ENCODE assay signal across 8 cellular contexts in the genomic region with DNA sequence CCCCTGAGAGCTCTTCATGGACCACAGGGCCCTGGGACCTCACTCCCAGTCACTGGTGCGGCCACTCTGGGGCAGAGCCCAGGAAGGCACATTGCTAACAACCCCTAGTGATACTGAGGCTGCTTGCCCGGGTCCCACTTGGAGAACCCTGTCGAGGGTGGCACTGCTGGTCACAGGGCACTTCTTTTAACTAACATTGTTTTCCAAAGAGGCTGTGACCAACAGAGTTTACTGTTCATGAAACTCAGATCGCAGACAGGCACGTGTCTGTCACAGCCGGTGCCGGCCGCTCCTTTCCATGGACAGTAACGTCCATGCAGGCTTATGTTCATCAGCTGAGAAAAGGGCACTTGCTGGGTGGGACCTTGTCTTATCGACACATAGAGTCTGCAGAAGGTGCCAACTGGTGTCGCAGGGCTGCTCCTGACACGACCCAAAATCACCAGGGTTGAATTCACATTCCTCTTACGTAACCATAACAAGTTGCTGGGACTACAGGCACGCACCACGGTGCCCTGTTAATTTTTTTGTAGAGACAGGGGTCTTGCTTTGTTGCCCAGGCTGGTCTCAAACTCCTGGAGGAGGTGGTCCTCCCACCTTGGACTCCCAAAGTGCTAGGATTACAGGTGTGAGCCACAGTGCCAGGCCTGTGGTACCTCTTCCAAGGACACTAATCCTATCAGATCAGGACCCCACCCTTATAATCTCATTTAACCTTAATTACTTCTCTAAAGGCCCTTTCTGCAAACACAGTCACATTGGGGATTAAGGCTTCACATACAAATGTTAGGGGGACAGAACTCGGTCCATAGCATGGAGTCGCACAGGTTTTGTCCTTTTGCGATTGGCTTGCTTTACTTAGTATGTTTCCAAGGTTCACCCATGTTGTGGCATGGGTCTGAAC. TPM values are rescaled to one million over a fixed set of nuclear protein-coding genes. Genes with fewer than 3 reads are reported as not detected.
DNase-seq lines count a peak whose midpoint lies in the region; ATAC-seq, FAIRE-seq and TF ChIP-seq lines count a peak whose summit lies in the region.

No MANE protein-coding gene starts in this region.

- H3K4me1 ChIP-seq in DOHH2 (ENCODE audit: control insufficient read depth, low read length) (peaks cover 23% of the 10 kb centered on the region), pancreas (peaks cover 12 to 19% (median 13%) of the 10 kb centered on the region in 3 donors)

- H3K9me2 ChIP-seq in DOHH2 (replicated peaks; ENCODE audit: control insufficient read depth, low read length): no peaks in the 10 kb centered on the region

- no peak for TF ChIP-seq CTCF in DOHH2 (IDR thresholded peaks at IDR 0.05; ENCODE audit: low read depth, low read length, poor library complexity, severe bottlenecking)
- no peak for TF ChIP-seq CTCF in epithelial cell of proximal tubule (conservative IDR thresholded peaks at IDR 0.05; ENCODE audit: low read depth, low read length)
- TF ChIP-seq CTCF in pancreas (IDR thresholded peaks at IDR 0.05): no peak

- H3K4me2 ChIP-seq in DOHH2 (ENCODE audit: low read length): peak overlapping the region; percentile 97

- H3F3A ChIP-seq in DOHH2 (ENCODE audit: control insufficient read depth, insufficient read depth): no peaks in the 10 kb centered on the region

- no peaks in the 10 kb centered on the region for H3K9me3 ChIP-seq in DOHH2 (ENCODE audit: control insufficient read depth, insufficient read depth, low read length)
- H3K9me3 ChIP-seq in pancreas: no peaks in the 10 kb centered on the region

- H3K27ac ChIP-seq in DOHH2 (ENCODE audit: low read depth, low read length) (no peak overlapping the region), pancreas (no peak overlapping the region)

- H3K36me3 ChIP-seq in DOHH2 (ENCODE audit: control insufficient read depth, low read length): peaks cover 30% of the 10 kb centered on the region
- H3K36me3 ChIP-seq in pancreas: no peaks in the 10 kb centered on the region

- peaks cover 26% of the 10 kb centered on the region for H4K20me1 ChIP-seq in DOHH2 (ENCODE audit: control insufficient read depth, insufficient read depth, low read depth, low read length)

- WGBS in pancreas, 2 donors: 81 to 83% methylated on average over 18 of the region's 18 CpGs

- no peak for FAIRE-seq in pancreas (lab: Jason Lieb, UNC)

- H3K4me3 ChIP-seq in DOHH2 (ENCODE audit: low read length) (peak overlapping the region; percentile 94), epithelial cell of proximal tubule (ENCODE audit: low read depth, low read length) (peak overlapping the region; percentile 88), pancreas (peak overlapping the region in 3 of 4 donors; percentile 72 to 94 (median 81))

- intact Hi-C loops in pancreas (cut with DNase I): loop anchor here in 1 of 3 donors (10.0 kb wide), 1 partner anchor 124 kb away; no protein-coding TSS in a partner anchor

- peak; percentile 38 for DNase-seq in OCI-M1 (lab: John Stamatoyannopoulos, UW)
- no peak for DNase-seq in epithelial cell of proximal tubule (ENCODE audit: low read depth)
- DNase-seq in pancreas: no peak
- DNase-seq in putamen (ENCODE audit: low spot score): no peak
- DNase-seq in HuH-7 (ENCODE audit: low spot score): no peak

- H3K79me2 ChIP-seq in DOHH2 (ENCODE audit: control insufficient read depth, low read length): peaks cover 52% of the 10 kb centered on the region

- ATAC-seq in pancreas: no peak
- no peak for ATAC-seq in HG02588 (IDR thresholded peaks at IDR 0.05; ENCODE audit: unreplicated experiment)
- no peak for ATAC-seq in HG03457 (IDR thresholded peaks at IDR 0.05; ENCODE audit: unreplicated experiment)

- H3K27me3 ChIP-seq in DOHH2 (ENCODE audit: control insufficient read depth, low read length) (no peaks in the 10 kb centered on the region), pancreas (no peaks in the 10 kb centered on the region)

RNA-seq across cellular contexts. Expression of a gene that starts 1.2 kb away (rescaled TPM):
- 18.3 and 19.2 TPM in 2 replicates for total RNA-seq in epithelial cell of proximal tubule
- total RNA-seq in pancreas: 10 to 100 TPM; 12.2 to 19.6 (median 16.6) TPM
- 10 to 100 TPM; 19.1 to 27.6 TPM for polyA plus RNA-seq in pancreas
